11 cellular contexts compared by ENCODE assay signal in genomic region chr3:38707730-38708129, GRCh38. TPM values are rescaled to one million over a fixed set of nuclear protein-coding genes. Genes with fewer than 3 reads are reported as not detected.
DNase-seq lines count a peak whose midpoint lies in the region; TF ChIP-seq lines count a peak whose summit lies in the region.
"Had no signal": no experiment of that assay in that cellular context is flagged by ENCODE, and none has a peak within 500 bp of the region (broad histone marks: within the 10 kb centered on the region; RNA-seq: fewer than 3 reads in every experiment).

No MANE protein-coding gene starts in this region.

- no peak overlapping the region for H3K4me3 ChIP-seq in WI38 (ENCODE audit: low read depth, low read length)
- H3K4me3 ChIP-seq: SJCRH30 had no signal

- no peaks in the 10 kb centered on the region for H4K20me1 ChIP-seq in H9 (ENCODE audit: control insufficient read depth, insufficient read depth, insufficient read length)

- no peak overlapping the region for H2BK15ac ChIP-seq in H9 (ENCODE audit: low read depth, low read length)

- no peak overlapping the region for H3K23ac ChIP-seq in H9 (ENCODE audit: insufficient read length, low read depth, low read length)

- no peak overlapping the region for H3K9ac ChIP-seq in H9 (ENCODE audit: extremely low read depth, insufficient read length, low read length)

- no peaks in the 10 kb centered on the region for H3K27me3 ChIP-seq in H9 (ENCODE audit: insufficient read depth, low read length)
- H3K27me3 ChIP-seq: SJCRH30 had no signal

- H3K9me3 ChIP-seq in H9 (ENCODE audit: control insufficient read depth, low read depth, low read length), result no peaks in the 10 kb centered on the region
- H3K9me3 ChIP-seq: SJCRH30 had no signal

- no peak overlapping the region for H2BK12ac ChIP-seq in H9 (ENCODE audit: insufficient read length, low read depth, low read length)

- H3K79me2 ChIP-seq in H9 (ENCODE audit: insufficient read depth, low read length), result no peaks in the 10 kb centered on the region

- no peak overlapping the region for H2AFZ ChIP-seq in H9 (ENCODE audit: low read length)

- H3K4me3 Mint-ChIP-seq in H9, result no peak overlapping the region
- H3K4me3 Mint-ChIP-seq: brain had no signal

- no peaks in the 10 kb centered on the region for H3K4me1 Mint-ChIP-seq in H9
- H3K4me1 Mint-ChIP-seq: brain had no signal

- H3K27ac Mint-ChIP-seq in H9, result no peak overlapping the region
- H3K27ac Mint-ChIP-seq: brain had no signal

- H4K8ac ChIP-seq in H9 (replicated peaks; ENCODE audit: insufficient read length, low read depth, low read length), result no peak overlapping the region

- no peak overlapping the region for H4K91ac ChIP-seq in H9 (ENCODE audit: insufficient read length, low read depth, low read length)

- H3K56ac ChIP-seq in H9 (ENCODE audit: insufficient read length, low read depth, low read length), result no peak overlapping the region

- no peak overlapping the region for H2BK20ac ChIP-seq in H9 (ENCODE audit: low read depth, low read length, poor library complexity, severe bottlenecking)

- WGBS in H9 (ENCODE audit: extremely low coverage, insufficient read length, low lambda C conversion rate), result no CpG with 5 or more reads among the region's 1 CpG

- no peak overlapping the region for H3K18ac ChIP-seq in H9 (ENCODE audit: insufficient read length, low read depth, low read length)

- H2BK120ac ChIP-seq in H9 (ENCODE audit: low read depth, low read length, poor library complexity, severe bottlenecking), result no peak overlapping the region

- no peaks in the 10 kb centered on the region for H3K23me2 ChIP-seq in H9 (ENCODE audit: insufficient read length, low read depth, low read length, poor library complexity, severe bottlenecking)

- no peak overlapping the region for H3K4ac ChIP-seq in H9 (ENCODE audit: low read depth, low read length)

- peaks cover 29% of the 10 kb centered on the region for H3K27me3 Mint-ChIP-seq in H9 (ENCODE audit: low read depth)

- H3K9me3 Mint-ChIP-seq in H9, result no peaks in the 10 kb centered on the region
- H3K9me3 Mint-ChIP-seq: brain had no signal

- H2AK5ac ChIP-seq in H9 (ENCODE audit: insufficient read length, low read length), result no peak overlapping the region

- H3K36me3 Mint-ChIP-seq in H9 (ENCODE audit: insufficient read depth in 1 of 3, low read depth in 3 of 3), result no peaks in the 10 kb centered on the region
- H3K36me3 Mint-ChIP-seq: brain had no signal

- no peak overlapping the region for H3T11ph ChIP-seq in H9 (ENCODE audit: low read length)

- TF ChIP-seq CTCF in H9 (conservative IDR thresholded peaks at IDR 0.05) (peak; percentile 70), WI38 (IDR thresholded peaks at IDR 0.05; ENCODE audit: low read depth, low read length) (peak; percentile 14; the same call in 1 of the 2 replicates)

- no peak overlapping the region for H3K4me2 ChIP-seq in H9 (ENCODE audit: insufficient read depth, insufficient read length, low read length)

- H3K79me1 ChIP-seq in H9 (ENCODE audit: insufficient read depth, low read depth, low read length, poor library complexity, severe bottlenecking), result no peaks in the 10 kb centered on the region

- H4K5ac ChIP-seq in H9 (ENCODE audit: insufficient read length, low read depth, low read length), result no peak overlapping the region

- H3K27ac ChIP-seq in H9 (ENCODE audit: insufficient read length, low read depth, low read length), result no peak overlapping the region
- H3K27ac ChIP-seq: SJCRH30 had no signal

- DNase-seq in EL, result peak; percentile 4
- no peak for DNase-seq in H9
- DNase-seq in kidney tubule cell (ENCODE audit: low spot score), result peak; percentile 5
- DNase-seq in stimulated activated CD4-positive, alpha-beta T cell treated with anti-CD3 and anti-CD28 coated beads, Interleukin-12 subunit alpha, Interleukin-12 subunit beta, amount 100 ng/mL, for 4 hours, result no peak
- no peak for DNase-seq in NCI-H1048 (lab: John Stamatoyannopoulos, UW)
- no peak for DNase-seq in activated CD4-positive, CD25-positive, alpha-beta regulatory T cell treated with anti-CD3 and anti-CD28 coated beads, Interleukin-2, amount 50 U/mL, for 72 hours
- DNase-seq: midbrain, retina had no signal

- no peak overlapping the region for H3K14ac ChIP-seq in H9 (ENCODE audit: insufficient read depth, low read length)

- no peak overlapping the region for H2BK5ac ChIP-seq in H9 (ENCODE audit: insufficient read length, low read length)

- peaks cover 2% of the 10 kb centered on the region; the same call in 1 of the 2 replicates for H3K4me1 ChIP-seq in H9 (ENCODE audit: insufficient read depth, low read length)
- H3K4me1 ChIP-seq: SJCRH30 had no signal

RNA-seq across cellular contexts. Expression of gene SCN5A, which starts 58.2 kb away (rescaled TPM):
- total RNA-seq in H9 (2021), result 6.5 and 8.0 TPM in 2 replicates

Comparison
In these comparisons a context has a peak if more than half of its experiments do, and no peak if none do; other contexts are left out.
1. DNase-seq: peak in EL (single experiment) and kidney tubule cell (single experiment); none in H9 (single experiment), stimulated activated CD4-positive, alpha-beta T cell treated with anti-CD3 and anti-CD28 coated beads, Interleukin-12 subunit alpha, Interleukin-12 subunit beta, amount 100 ng/mL, for 4 hours (single experiment), NCI-H1048 (single experiment) and activated CD4-positive, CD25-positive, alpha-beta regulatory T cell treated with anti-CD3 and anti-CD28 coated beads, Interleukin-2, amount 50 U/mL, for 72 hours (single experiment).